ENCODE assay signal across 31 cellular contexts in the genomic region with DNA sequence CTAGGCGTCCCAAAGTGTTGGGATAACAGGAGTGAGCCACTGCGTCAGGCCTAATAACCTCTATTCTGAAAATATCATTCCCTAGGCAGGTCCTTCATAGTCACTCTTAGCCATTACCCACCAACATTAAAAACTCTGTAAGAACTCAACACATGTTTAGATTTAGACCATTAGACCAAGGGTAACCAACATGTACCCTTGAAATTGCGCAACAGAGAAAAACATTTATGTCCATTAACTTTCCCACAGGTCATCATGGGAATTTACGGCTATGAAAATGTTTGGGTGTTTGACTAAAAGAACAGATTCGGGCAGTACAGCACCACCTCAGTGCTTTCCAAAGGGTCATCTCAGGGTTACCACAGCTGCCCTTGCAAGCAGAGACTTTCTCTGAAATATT. TPM values are rescaled to one million over a fixed set of nuclear protein-coding genes. Genes with fewer than 3 reads are reported as not detected.
"Had no signal": no experiment of that assay in that cellular context is flagged by ENCODE, and none has a peak within 500 bp of the region (broad histone marks: within the 10 kb centered on the region; RNA-seq: fewer than 3 reads in every experiment).

No MANE protein-coding gene starts in this region.

- ATAC-seq: activated CD4-positive, alpha-beta T cell treated with anti-CD3 and anti-CD28 coated beads for 36 hours; activated CD8-positive, alpha-beta memory T cell treated with anti-CD3 and anti-CD28 coated beads, Interleukin-2, amount 10 ng/mL, durations not matched to agents 7 days and 5 days; activated CD8-positive, alpha-beta T cell treated with anti-CD3 and anti-CD28 coated beads, Interleukin-2, amount 10 ng/mL, durations not matched to agents 7 days and 5 days; activated naive CD8-positive, alpha-beta T cell treated with anti-CD3 and anti-CD28 coated beads, Interleukin-2, amount 50 U/mL, for 24 hours; body of pancreas; gastrocnemius medialis; heart left ventricle; T-helper 17 cell had no signal

- H3K4me1 ChIP-seq: adrenal gland, body of pancreas, gastrocnemius medialis, heart left ventricle had no signal

- FAIRE-seq: endometrium, endothelial cell of umbilical vein had no signal

- H3K36me3 ChIP-seq: adrenal gland, gastrocnemius medialis, heart left ventricle had no signal

- H3K4me3 ChIP-seq: adrenal gland, body of pancreas, gastrocnemius medialis, heart left ventricle had no signal

- DNase-seq: activated CD4-positive, alpha-beta memory T cell treated with anti-CD3 and anti-CD28 coated beads for 36 hours; activated CD4-positive, alpha-beta T cell treated with anti-CD3 and anti-CD28 coated beads for 36 hours; activated CD4-positive, alpha-beta T cell treated with anti-CD3 and anti-CD28 coated beads, Interleukin-2, amount 10 ng/mL, durations not matched to agents 24 days and 14 days; activated CD4-positive, CD25-positive, alpha-beta regulatory T cell; activated CD4-positive, CD25-positive, alpha-beta regulatory T cell treated with anti-CD3 and anti-CD28 coated beads, Interleukin-2, amount 50 U/mL, for 72 hours; activated CD8-positive, alpha-beta memory T cell treated with anti-CD3 and anti-CD28 coated beads, Interleukin-2, amount 10 ng/mL, durations not matched to agents 7 days and 5 days; activated CD8-positive, alpha-beta memory T cell treated with anti-CD3 and anti-CD28 coated beads, Interleukin-2, amount 50 U/mL, for 4 hours; activated CD8-positive, alpha-beta T cell treated with anti-CD3 and anti-CD28 coated beads, Interleukin-2, amount 10 ng/mL, durations not matched to agents 7 days and 5 days; activated effector memory CD4-positive, alpha-beta T cell treated with anti-CD3 and anti-CD28 coated beads, Interleukin-2, amount 50 U/mL, for 16 hours; activated naive CD4-positive, alpha-beta T cell treated with anti-CD3 and anti-CD28 coated beads for 36 hours; activated naive CD8-positive, alpha-beta T cell treated with anti-CD3 and anti-CD28 coated beads for 36 hours; activated naive CD8-positive, alpha-beta T cell treated with anti-CD3 and anti-CD28 coated beads, Interleukin-2, amount 50 U/mL, for 24 hours; activated T-cell treated with anti-CD3 and anti-CD28 coated beads, Interleukin-2, amount 50 U/mL, for 1 hour; activated T-cell treated with anti-CD3 and anti-CD28 coated beads, Interleukin-2, amount 50 U/mL, for 48 hours; adrenal gland; amygdala; aorta; body of pancreas; caudate nucleus; cortex of kidney; dermis blood vessel endothelial cell; effector CD8-positive, alpha-beta T cell; gastrocnemius medialis; glutamatergic neuron; heart left ventricle; T-helper 17 cell; T1000 had no signal

- H3K27me3 ChIP-seq: adrenal gland, body of pancreas, gastrocnemius medialis, heart left ventricle had no signal

- H3K27ac ChIP-seq: adrenal gland, body of pancreas, epithelial cell of prostate, gastrocnemius medialis, heart left ventricle had no signal

- H3K9me3 ChIP-seq: adrenal gland, body of pancreas, gastrocnemius medialis, heart left ventricle had no signal

RNA-seq across cellular contexts. Expression of a gene that starts 7.5 kb away (rescaled TPM):
- total RNA-seq: activated T-helper 1 cell treated with anti-CD3 and anti-CD28 coated beads, Interleukin-12 subunit alpha, Interleukin-12 subunit beta, Interleukin-2, Interleukin-4 antibody, amounts not matched to agents 30 ng/mL and 10 ng/mL and 1 ng/mL, durations not matched to agents 14 hours and 24 hours and 36 hours had no signal
